In genomic region chr6:105983763-105984162, GRCh38 we compare ENCODE assay signal across 23 cellular contexts.
DNase-seq lines count a peak whose midpoint lies in the region; ATAC-seq and TF ChIP-seq lines count a peak whose summit lies in the region.
"Had no signal": no experiment of that assay in that cellular context is flagged by ENCODE, and none has a peak within 500 bp of the region (broad histone marks: within the 10 kb centered on the region; RNA-seq: fewer than 3 reads in every experiment).

No MANE protein-coding gene starts in this region.

- no peak for ATAC-seq in activated T-cell treated with anti-CD3 and anti-CD28 coated beads, Interleukin-2, amount 50 U/mL, for 72 hours (replicated peaks in 1 of 2)
- ATAC-seq in activated T-cell treated with anti-CD3 and anti-CD28 coated beads, Interleukin-2, amount 50 U/mL, for 4 hours = no peak
- no peak for ATAC-seq in stimulated activated effector memory CD8-positive, alpha-beta T cell treated with anti-CD3 and anti-CD28 coated beads, Interleukin-12 subunit alpha, Interleukin-12 subunit beta, amount 100 ng/mL, for 72 hours
- ATAC-seq in GM18858 (IDR thresholded peaks at IDR 0.05; ENCODE audit: unreplicated experiment) = no peak

- no peaks in the 10 kb centered on the region for H3K27me3 ChIP-seq in Peyer's patch

- DNase-seq in T-helper 2 cell treated with Interferon-gamma antibody and Interleukin-4, amounts not matched to agents 5 μg/mL and 100 μg/mL, for 36 hours (ENCODE audit: low spot score) = no peak
- no peak for DNase-seq in T-helper 2 cell
- DNase-seq in activated T-cell treated with anti-CD3 and anti-CD28 coated beads, Interleukin-2, amount 50 U/mL, for 72 hours = no peak
- no peak for DNase-seq in activated T-cell treated with anti-CD3 and anti-CD28 coated beads, Interleukin-2, amount 50 U/mL, for 4 hours
- DNase-seq in activated T-helper 1 cell treated with anti-CD3 and anti-CD28 coated beads, Interleukin-12 subunit alpha, Interleukin-12 subunit beta, Interleukin-2, Interleukin-4 antibody, amounts not matched to agents 30 ng/mL and 10 ng/mL and 1 ng/mL, durations not matched to agents 14 hours and 24 hours and 36 hours (ENCODE audit: low spot score) = no peak
- DNase-seq in stimulated activated effector memory CD8-positive, alpha-beta T cell treated with anti-CD3 and anti-CD28 coated beads, Interleukin-12 subunit alpha, Interleukin-12 subunit beta, amount 100 ng/mL, for 72 hours (ENCODE audit: low spot score in 2 of 2) = no peak
- DNase-seq in Peyer's patch = no peak
- DNase-seq: CD8-positive, alpha-beta memory T cell; GDM1; GOT3; HCEC 1CT; NCI-H1694 treated with DMSO at 0.1 percent for 48 hours; NCI-H2081 treated with DMSO at 0.1 percent for 48 hours; NCI-H2171 treated with DMSO at 0.1 percent for 48 hours; NCI-H446; NCI-H526; PC-9; SHP77 treated with DMSO at 0.1 percent for 48 hours had no signal

- peaks cover 5% of the 10 kb centered on the region for H3K9me3 Mint-ChIP-seq in T-helper 2 cell treated with Interferon-gamma antibody and Interleukin-4, amounts not matched to agents 5 μg/mL and 100 μg/mL, for 36 hours
- peaks cover 0 to 4% of the 10 kb centered on the region in 2 donors for H3K9me3 Mint-ChIP-seq in activated T-cell treated with anti-CD3 and anti-CD28 coated beads, Interleukin-2, amount 50 U/mL, for 72 hours
- H3K9me3 Mint-ChIP-seq in activated T-cell treated with anti-CD3 and anti-CD28 coated beads, Interleukin-2, amount 50 U/mL, for 4 hours = no peaks in the 10 kb centered on the region
- no peaks in the 10 kb centered on the region for H3K9me3 Mint-ChIP-seq in activated T-helper 1 cell treated with anti-CD3 and anti-CD28 coated beads, Interleukin-12 subunit alpha, Interleukin-12 subunit beta, Interleukin-2, Interleukin-4 antibody, amounts not matched to agents 30 ng/mL and 10 ng/mL and 1 ng/mL, durations not matched to agents 14 hours and 24 hours and 36 hours
- no peaks in the 10 kb centered on the region for H3K9me3 Mint-ChIP-seq in stimulated activated effector memory CD8-positive, alpha-beta T cell treated with anti-CD3 and anti-CD28 coated beads, Interleukin-12 subunit alpha, Interleukin-12 subunit beta, amount 100 ng/mL, for 72 hours
- H3K9me3 Mint-ChIP-seq: CD8-positive, alpha-beta memory T cell; IgD-negative memory B cell had no signal

- intact Hi-C loops in activated T-helper 1 cell treated with anti-CD3 and anti-CD28 coated beads, Interleukin-12 subunit alpha, Interleukin-12 subunit beta, Interleukin-2, Interleukin-4 antibody, amounts not matched to agents 30 ng/mL and 10 ng/mL and 1 ng/mL, durations not matched to agents 14 hours and 24 hours and 36 hours (cut with micrococcal nuclease) = loop anchor here (1.0 to 5.0 kb wide), 7 partner anchors 9 to 381 kb away; partner anchors contain the start of gene PRDM1

- no peak for TF ChIP-seq POLR2A in Peyer's patch (IDR thresholded peaks at IDR 0.05)

- no peak overlapping the region for H3K4me3 ChIP-seq in Peyer's patch
- H3K4me3 ChIP-seq: PC-9, SK-N-MC had no signal

- peaks cover 0 to 13% (median 3%) of the 10 kb centered on the region in 4 donors for H3K4me1 ChIP-seq in Peyer's patch

- no peaks in the 10 kb centered on the region for H3K36me3 ChIP-seq in Peyer's patch

- no peak overlapping the region for H3K4me3 Mint-ChIP-seq in T-helper 2 cell treated with Interferon-gamma antibody and Interleukin-4, amounts not matched to agents 5 μg/mL and 100 μg/mL, for 36 hours
- H3K4me3 Mint-ChIP-seq in activated T-cell treated with anti-CD3 and anti-CD28 coated beads, Interleukin-2, amount 50 U/mL, for 72 hours = peak overlapping the region in 1 of 2 donors; percentile 93
- no peak overlapping the region for H3K4me3 Mint-ChIP-seq in activated T-cell treated with anti-CD3 and anti-CD28 coated beads, Interleukin-2, amount 50 U/mL, for 4 hours
- peak overlapping the region; percentile 13 for H3K4me3 Mint-ChIP-seq in activated T-helper 1 cell treated with anti-CD3 and anti-CD28 coated beads, Interleukin-12 subunit alpha, Interleukin-12 subunit beta, Interleukin-2, Interleukin-4 antibody, amounts not matched to agents 30 ng/mL and 10 ng/mL and 1 ng/mL, durations not matched to agents 14 hours and 24 hours and 36 hours
- H3K4me3 Mint-ChIP-seq in stimulated activated effector memory CD8-positive, alpha-beta T cell treated with anti-CD3 and anti-CD28 coated beads, Interleukin-12 subunit alpha, Interleukin-12 subunit beta, amount 100 ng/mL, for 72 hours = peak overlapping the region; percentile 83
- H3K4me3 Mint-ChIP-seq: IgD-negative memory B cell had no signal

- H3K27ac ChIP-seq in Peyer's patch = no peak overlapping the region
- H3K27ac ChIP-seq: C4-2B, PC-9, RWPE1, SK-N-MC had no signal

- no peak for TF ChIP-seq CTCF in Peyer's patch (IDR thresholded peaks at IDR 0.05)

- peaks cover 16% of the 10 kb centered on the region for H3K36me3 Mint-ChIP-seq in T-helper 2 cell treated with Interferon-gamma antibody and Interleukin-4, amounts not matched to agents 5 μg/mL and 100 μg/mL, for 36 hours (ENCODE audit: low read depth)
- H3K36me3 Mint-ChIP-seq in activated T-cell treated with anti-CD3 and anti-CD28 coated beads, Interleukin-2, amount 50 U/mL, for 72 hours (ENCODE audit: insufficient read depth in 2 of 2) = peaks cover 6 to 8% of the 10 kb centered on the region in 2 donors
- peaks cover 3% of the 10 kb centered on the region for H3K36me3 Mint-ChIP-seq in activated T-cell treated with anti-CD3 and anti-CD28 coated beads, Interleukin-2, amount 50 U/mL, for 4 hours (ENCODE audit: insufficient read depth)
- H3K36me3 Mint-ChIP-seq in activated T-helper 1 cell treated with anti-CD3 and anti-CD28 coated beads, Interleukin-12 subunit alpha, Interleukin-12 subunit beta, Interleukin-2, Interleukin-4 antibody, amounts not matched to agents 30 ng/mL and 10 ng/mL and 1 ng/mL, durations not matched to agents 14 hours and 24 hours and 36 hours (ENCODE audit: low read depth) = peaks cover 9% of the 10 kb centered on the region
- H3K36me3 Mint-ChIP-seq in stimulated activated effector memory CD8-positive, alpha-beta T cell treated with anti-CD3 and anti-CD28 coated beads, Interleukin-12 subunit alpha, Interleukin-12 subunit beta, amount 100 ng/mL, for 72 hours = peaks cover 14% of the 10 kb centered on the region
- H3K36me3 Mint-ChIP-seq: IgD-negative memory B cell had no signal

- peak overlapping the region; percentile 49 for H3K27ac Mint-ChIP-seq in T-helper 2 cell treated with Interferon-gamma antibody and Interleukin-4, amounts not matched to agents 5 μg/mL and 100 μg/mL, for 36 hours
- peak overlapping the region; percentile 23 for H3K27ac Mint-ChIP-seq in activated T-cell treated with anti-CD3 and anti-CD28 coated beads, Interleukin-2, amount 50 U/mL, for 72 hours
- peak overlapping the region; percentile 78 for H3K27ac Mint-ChIP-seq in activated T-helper 1 cell treated with anti-CD3 and anti-CD28 coated beads, Interleukin-12 subunit alpha, Interleukin-12 subunit beta, Interleukin-2, Interleukin-4 antibody, amounts not matched to agents 30 ng/mL and 10 ng/mL and 1 ng/mL, durations not matched to agents 14 hours and 24 hours and 36 hours
- H3K27ac Mint-ChIP-seq in stimulated activated effector memory CD8-positive, alpha-beta T cell treated with anti-CD3 and anti-CD28 coated beads, Interleukin-12 subunit alpha, Interleukin-12 subunit beta, amount 100 ng/mL, for 72 hours = peak overlapping the region; percentile 84
- H3K27ac Mint-ChIP-seq: CD8-positive, alpha-beta memory T cell; IgD-negative memory B cell had no signal

- H3K9me3 ChIP-seq in Peyer's patch = no peaks in the 10 kb centered on the region

- peaks cover 2% of the 10 kb centered on the region for H3K27me3 Mint-ChIP-seq in T-helper 2 cell treated with Interferon-gamma antibody and Interleukin-4, amounts not matched to agents 5 μg/mL and 100 μg/mL, for 36 hours (ENCODE audit: low read depth)
- peaks cover 59% of the 10 kb centered on the region for H3K27me3 Mint-ChIP-seq in activated T-cell treated with anti-CD3 and anti-CD28 coated beads, Interleukin-2, amount 50 U/mL, for 72 hours (ENCODE audit: low read depth)
- peaks cover 47% of the 10 kb centered on the region for H3K27me3 Mint-ChIP-seq in activated T-cell treated with anti-CD3 and anti-CD28 coated beads, Interleukin-2, amount 50 U/mL, for 4 hours (ENCODE audit: low read depth)
- peaks cover 9% of the 10 kb centered on the region for H3K27me3 Mint-ChIP-seq in activated T-helper 1 cell treated with anti-CD3 and anti-CD28 coated beads, Interleukin-12 subunit alpha, Interleukin-12 subunit beta, Interleukin-2, Interleukin-4 antibody, amounts not matched to agents 30 ng/mL and 10 ng/mL and 1 ng/mL, durations not matched to agents 14 hours and 24 hours and 36 hours (ENCODE audit: insufficient read depth)

- peaks cover 58% of the 10 kb centered on the region for H3K4me1 Mint-ChIP-seq in T-helper 2 cell treated with Interferon-gamma antibody and Interleukin-4, amounts not matched to agents 5 μg/mL and 100 μg/mL, for 36 hours (ENCODE audit: low read depth)
- peaks cover 68% of the 10 kb centered on the region for H3K4me1 Mint-ChIP-seq in activated T-cell treated with anti-CD3 and anti-CD28 coated beads, Interleukin-2, amount 50 U/mL, for 72 hours (ENCODE audit: low read depth)
- peaks cover 33% of the 10 kb centered on the region for H3K4me1 Mint-ChIP-seq in activated T-cell treated with anti-CD3 and anti-CD28 coated beads, Interleukin-2, amount 50 U/mL, for 4 hours (ENCODE audit: low read depth)
- H3K4me1 Mint-ChIP-seq in activated T-helper 1 cell treated with anti-CD3 and anti-CD28 coated beads, Interleukin-12 subunit alpha, Interleukin-12 subunit beta, Interleukin-2, Interleukin-4 antibody, amounts not matched to agents 30 ng/mL and 10 ng/mL and 1 ng/mL, durations not matched to agents 14 hours and 24 hours and 36 hours (ENCODE audit: low read depth) = peaks cover 79% of the 10 kb centered on the region
- peaks cover 45% of the 10 kb centered on the region for H3K4me1 Mint-ChIP-seq in stimulated activated effector memory CD8-positive, alpha-beta T cell treated with anti-CD3 and anti-CD28 coated beads, Interleukin-12 subunit alpha, Interleukin-12 subunit beta, amount 100 ng/mL, for 72 hours

Comparison
In these comparisons a context has a peak if more than half of its experiments do, and no peak if none do; other contexts are left out.
1. H3K27ac Mint-ChIP-seq: peak in every context shown above with its lines; median percentile 84 in stimulated activated effector memory CD8-positive, alpha-beta T cell treated with anti-CD3 and anti-CD28 coated beads, Interleukin-12 subunit alpha, Interleukin-12 subunit beta, amount 100 ng/mL, for 72 hours; 78 in activated T-helper 1 cell treated with anti-CD3 and anti-CD28 coated beads, Interleukin-12 subunit alpha, Interleukin-12 subunit beta, Interleukin-2, Interleukin-4 antibody, amounts not matched to agents 30 ng/mL and 10 ng/mL and 1 ng/mL, durations not matched to agents 14 hours and 24 hours and 36 hours; 49 in T-helper 2 cell treated with Interferon-gamma antibody and Interleukin-4, amounts not matched to agents 5 μg/mL and 100 μg/mL, for 36 hours; 23 in activated T-cell treated with anti-CD3 and anti-CD28 coated beads, Interleukin-2, amount 50 U/mL, for 72 hours.
2. H3K4me3 Mint-ChIP-seq: peak in activated T-helper 1 cell treated with anti-CD3 and anti-CD28 coated beads, Interleukin-12 subunit alpha, Interleukin-12 subunit beta, Interleukin-2, Interleukin-4 antibody, amounts not matched to agents 30 ng/mL and 10 ng/mL and 1 ng/mL, durations not matched to agents 14 hours and 24 hours and 36 hours (single experiment) and stimulated activated effector memory CD8-positive, alpha-beta T cell treated with anti-CD3 and anti-CD28 coated beads, Interleukin-12 subunit alpha, Interleukin-12 subunit beta, amount 100 ng/mL, for 72 hours (single experiment); none in T-helper 2 cell treated with Interferon-gamma antibody and Interleukin-4, amounts not matched to agents 5 μg/mL and 100 μg/mL, for 36 hours (single experiment) and activated T-cell treated with anti-CD3 and anti-CD28 coated beads, Interleukin-2, amount 50 U/mL, for 4 hours (single experiment).